ENCODE assay signal across 14 cellular contexts in the genomic region with DNA sequence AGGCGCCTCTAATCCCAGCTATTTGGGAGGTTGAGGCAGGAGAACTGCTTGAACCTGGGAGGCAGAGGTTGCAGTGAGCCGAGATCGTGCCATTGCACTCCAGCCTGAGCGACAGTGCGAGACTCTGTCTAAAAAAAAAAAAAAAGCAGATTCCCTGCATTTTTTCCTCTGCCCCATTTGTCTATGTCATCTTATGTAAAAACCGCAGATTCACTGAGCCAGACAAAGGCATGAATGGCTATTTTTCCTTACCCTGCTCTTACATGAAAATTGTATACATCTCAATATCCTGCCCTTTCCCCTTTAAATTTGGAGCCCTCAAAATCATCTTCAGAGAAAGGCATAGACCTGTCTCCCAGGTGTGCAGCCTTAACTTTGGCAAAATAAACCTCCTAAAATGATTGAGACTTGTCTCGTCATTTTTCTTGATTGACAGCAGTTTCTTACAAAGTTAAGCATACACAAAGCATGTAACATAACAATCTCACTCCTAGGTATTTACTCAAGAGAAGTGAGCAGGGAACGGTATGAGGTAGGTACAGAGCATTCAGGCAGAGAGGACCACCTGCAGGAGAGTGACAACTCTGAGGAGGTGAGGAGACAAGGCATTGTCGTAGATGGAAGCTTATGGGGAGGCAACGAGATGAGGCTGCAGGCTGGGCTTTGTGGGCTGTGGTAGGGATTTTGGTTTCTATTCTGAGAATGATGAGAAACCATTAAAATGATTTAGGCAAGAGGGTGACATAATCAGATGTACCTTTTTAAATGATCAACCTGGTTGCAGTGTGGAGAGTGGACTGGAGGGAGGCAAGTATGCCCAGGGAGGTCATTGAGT.
DNase-seq lines count a peak whose midpoint lies in the region; ATAC-seq and TF ChIP-seq lines count a peak whose summit lies in the region.
"Had no signal": no experiment of that assay in that cellular context is flagged by ENCODE, and none has a peak within 500 bp of the region (broad histone marks: within the 10 kb centered on the region; RNA-seq: fewer than 3 reads in every experiment).

No MANE protein-coding gene starts in this region.

- 58% methylated on average over 10 of the region's 10 CpGs for WGBS in smooth muscle cell (ENCODE audit: low lambda C conversion rate)

- H3K27ac ChIP-seq in CD4-positive, CD25-positive, alpha-beta regulatory T cell (ENCODE audit: insufficient read depth, low read length, poor library complexity, severe bottlenecking), result peak overlapping the region; percentile 73
- peak overlapping the region; percentile 77 for H3K27ac ChIP-seq in KMS-11
- peak overlapping the region; percentile 95 for H3K27ac ChIP-seq in smooth muscle cell (ENCODE audit: low read depth)
- H3K27ac ChIP-seq: SJCRH30 had no signal

- peak overlapping the region; percentile 37; the same call in 1 of the 2 replicates for H3K9ac ChIP-seq in KMS-11
- no peak overlapping the region for H3K9ac ChIP-seq in smooth muscle cell (ENCODE audit: low read depth)

- ATAC-seq in CD4-positive, CD25-positive, alpha-beta regulatory T cell (ENCODE audit: low read depth in 2 of 2), result peak; percentile 22 to 26
- ATAC-seq in Right ventricle myocardium inferior, result no peak

- H3K9me3 ChIP-seq in CD4-positive, CD25-positive, alpha-beta regulatory T cell (ENCODE audit: control insufficient read depth in 2 of 2, low read length in 2 of 2), result no peaks in the 10 kb centered on the region
- no peaks in the 10 kb centered on the region for H3K9me3 ChIP-seq in smooth muscle cell (replicated peaks; ENCODE audit: low read depth)
- H3K9me3 ChIP-seq: SJCRH30 had no signal

- peaks cover 24% of the 10 kb centered on the region for H3F3A ChIP-seq in smooth muscle cell (ENCODE audit: low read depth)

- H3K27me3 ChIP-seq in CD4-positive, CD25-positive, alpha-beta regulatory T cell (ENCODE audit: control insufficient read depth, insufficient read depth, low read length), result no peaks in the 10 kb centered on the region
- no peaks in the 10 kb centered on the region for H3K27me3 ChIP-seq in KMS-11 (ENCODE audit: insufficient read depth, low read depth)
- no peaks in the 10 kb centered on the region for H3K27me3 ChIP-seq in smooth muscle cell (ENCODE audit: low read depth)
- H3K27me3 ChIP-seq: SJCRH30 had no signal

- H3K79me2 ChIP-seq in KMS-11 (ENCODE audit: insufficient read depth, low read depth) (no peaks in the 10 kb centered on the region; the same call in 1 of the 2 replicates), smooth muscle cell (ENCODE audit: low read depth) (no peaks in the 10 kb centered on the region)

- H2AFZ ChIP-seq in KMS-11 (ENCODE audit: low read depth) (peak overlapping the region; percentile 3; the same call in 1 of the 2 replicates), smooth muscle cell (ENCODE audit: low read depth) (no peak overlapping the region)

- in situ Hi-C loops in ACHN (cut with HindIII; ENCODE audit: low pct_ligation_motif_present, low pct_unique_long_range_greater_than_20kb, low sequenced_read_pairs), result no loop called here

- H3K9me3 Mint-ChIP-seq in CD4-positive, CD25-positive, alpha-beta regulatory T cell, result no peaks in the 10 kb centered on the region
- H3K9me3 Mint-ChIP-seq: naive B cell had no signal

- peak overlapping the region in 3 of 4 donors; percentile 66 to 86 (median 74) for H3K4me3 Mint-ChIP-seq in CD4-positive, CD25-positive, alpha-beta regulatory T cell
- H3K4me3 Mint-ChIP-seq: naive B cell had no signal

- H3K27me3 Mint-ChIP-seq in CD4-positive, CD25-positive, alpha-beta regulatory T cell, result no peaks in the 10 kb centered on the region

- no peaks in the 10 kb centered on the region for H3K36me3 ChIP-seq in CD4-positive, CD25-positive, alpha-beta regulatory T cell (ENCODE audit: control insufficient read depth, insufficient read depth, low read length)
- H3K36me3 ChIP-seq in KMS-11 (ENCODE audit: insufficient read depth) (no peaks in the 10 kb centered on the region), smooth muscle cell (ENCODE audit: low read depth) (no peaks in the 10 kb centered on the region)
- H3K36me3 ChIP-seq: SJCRH30 had no signal

- CTCF ChIA-PET in GM10248 (lab: Yijun Ruan, JAX), result no interaction called here

- H3K4me1 Mint-ChIP-seq in CD4-positive, CD25-positive, alpha-beta regulatory T cell, result peaks cover 27 to 76% (median 41%) of the 10 kb centered on the region in 4 donors

- intact Hi-C loops in Right ventricle myocardium inferior (cut with DNase I), result no loop called here

- peak overlapping the region; percentile 41 for H3K4me3 ChIP-seq in CD4-positive, CD25-positive, alpha-beta regulatory T cell (ENCODE audit: low read depth, low read length)
- no peak overlapping the region for H3K4me3 ChIP-seq in KMS-11 (IDR thresholded peaks at IDR 0.05; ENCODE audit: insufficient read depth, low read depth, low read length)
- H3K4me3 ChIP-seq in smooth muscle cell, result no peak overlapping the region
- H3K4me3 ChIP-seq: SJCRH30 had no signal

- peak overlapping the region; percentile 92 to 98 (median 94) for H3K27ac Mint-ChIP-seq in CD4-positive, CD25-positive, alpha-beta regulatory T cell
- H3K27ac Mint-ChIP-seq: naive B cell had no signal

- H3K4me1 ChIP-seq in CD4-positive, CD25-positive, alpha-beta regulatory T cell (ENCODE audit: control insufficient read depth, insufficient read depth, low read length, poor library complexity, severe bottlenecking), result peaks cover 43% of the 10 kb centered on the region
- peaks cover 98% of the 10 kb centered on the region for H3K4me1 ChIP-seq in KMS-11 (ENCODE audit: low read depth, poor library complexity, severe bottlenecking)
- H3K4me1 ChIP-seq in smooth muscle cell (ENCODE audit: low read depth), result no peaks in the 10 kb centered on the region
- H3K4me1 ChIP-seq: SJCRH30 had no signal

- peak in 1 of 3 donors; percentile 80 for DNase-seq in CD4-positive, CD25-positive, alpha-beta regulatory T cell
- DNase-seq in activated naive CD4-positive, alpha-beta T cell treated with anti-CD3 and anti-CD28 coated beads, Interleukin-2, amount 50 U/mL, for 16 hours, result peak; percentile 34
- no peak for DNase-seq in smooth muscle cell (lab: John Stamatoyannopoulos, UW; ENCODE audit: unreplicated experiment)
- no peak for DNase-seq in GM10248 (ENCODE audit: extremely low spot score)
- DNase-seq in Right ventricle myocardium inferior (ENCODE audit: missing footprints), result no peak
- no peak for DNase-seq in SW 1271 (lab: John Stamatoyannopoulos, UW)
- no peak for DNase-seq in ACHN
- DNase-seq: effector memory CD4-positive, alpha-beta T cell; KBM-7; naive B cell; NCI-H1694; NCI-H774; SJCRH30 had no signal

- POLR2A ChIA-PET in GM10248 (lab: Yijun Ruan, JAX), result no interaction called here

- TF ChIP-seq CTCF in KMS-11 (conservative IDR thresholded peaks at IDR 0.05; ENCODE audit: low read depth, low read length) (no peak), smooth muscle cell (IDR thresholded peaks at IDR 0.05; ENCODE audit: borderline replicate concordance, insufficient read depth, poor library complexity, severe bottlenecking) (no peak), GM10248 (IDR thresholded peaks at IDR 0.05; ENCODE audit: control extremely low read depth, extremely low read depth, low read depth, missing control alignments) (no peak)

- H3K36me3 Mint-ChIP-seq in CD4-positive, CD25-positive, alpha-beta regulatory T cell, result peaks cover 7% of the 10 kb centered on the region
- H3K36me3 Mint-ChIP-seq: naive B cell had no signal

- H3K4me2 ChIP-seq in KMS-11 (peak overlapping the region; percentile 87), smooth muscle cell (peak overlapping the region; percentile 53)

- H4K20me1 ChIP-seq in KMS-11 (ENCODE audit: insufficient read depth), result no peaks in the 10 kb centered on the region
- no peaks in the 10 kb centered on the region for H4K20me1 ChIP-seq in smooth muscle cell (ENCODE audit: low read depth)
